ENCODE assay signal across 1 cellular context in genomic region chr19:36797786-36798108, GRCh38.
TF ChIP-seq lines count a peak whose summit lies in the region.

No MANE protein-coding gene starts in this region.

TF ChIP-seq in IMR-90, 13 proteins besides CTCF, POLR2A, EP300 and RAD21:
- TF ChIP-seq RCOR1 (IDR thresholded peaks at IDR 0.05; ENCODE audit: insufficient replicate concordance, low read length) = no peak
- no peak for TF ChIP-seq SMC3 (IDR thresholded peaks at IDR 0.05; ENCODE audit: low read depth, low read length)
- TF ChIP-seq USF2 (IDR thresholded peaks at IDR 0.05; ENCODE audit: low read depth, low read length) = no peak
- no peak for TF ChIP-seq MXI1 (IDR thresholded peaks at IDR 0.05; ENCODE audit: borderline replicate concordance, low read depth, low read length)
- TF ChIP-seq CEBPB (IDR thresholded peaks at IDR 0.05; ENCODE audit: low read depth, low read length) = no peak
- TF ChIP-seq ELK1 (IDR thresholded peaks at IDR 0.05; ENCODE audit: borderline replicate concordance, low read depth, low read length) = no peak
- no peak for TF ChIP-seq MAFK (IDR thresholded peaks at IDR 0.05; ENCODE audit: low read depth, low read length)
- TF ChIP-seq MAZ (IDR thresholded peaks at IDR 0.05; ENCODE audit: borderline replicate concordance, low read depth, low read length) = no peak
- TF ChIP-seq NFE2L2 (IDR thresholded peaks at IDR 0.05; ENCODE audit: low read depth, low read length) = no peak
- no peak for TF ChIP-seq BHLHE40 (IDR thresholded peaks at IDR 0.05; ENCODE audit: low read depth, low read length)
- no peak for TF ChIP-seq FOS (IDR thresholded peaks at IDR 0.05; ENCODE audit: low read depth, low read length)
- TF ChIP-seq CHD1 (IDR thresholded peaks at IDR 0.05; ENCODE audit: low read depth, low read length) = no peak
- no peak for TF ChIP-seq RFX5 (IDR thresholded peaks at IDR 0.05; ENCODE audit: low read depth, low read length)
